22 cellular contexts compared by ENCODE assay signal in genomic region chr2:216410550-216410949, GRCh38. TPM values are rescaled to one million over a fixed set of nuclear protein-coding genes. Genes with fewer than 3 reads are reported as not detected.
DNase-seq lines count a peak whose midpoint lies in the region; ATAC-seq and TF ChIP-seq lines count a peak whose summit lies in the region.
"Had no signal": no experiment of that assay in that cellular context is flagged by ENCODE, and none has a peak within 500 bp of the region (broad histone marks: within the 10 kb centered on the region; RNA-seq: fewer than 3 reads in every experiment).

No MANE protein-coding gene starts in this region.

- peak overlapping the region in 2 of 3 donors; percentile 9 to 24 for H3K27ac Mint-ChIP-seq in CD4-positive, CD25-positive, alpha-beta regulatory T cell
- H3K27ac Mint-ChIP-seq: T-helper 1 cell treated with Interleukin-12 subunit alpha and Interleukin-12 subunit beta and Interleukin-4 antibody, amounts not matched to agents 30 μg/mL and 1 μg/mL, for 36 hours had no signal

- no peak overlapping the region for H3K4me3 ChIP-seq in CD4-positive, CD25-positive, alpha-beta regulatory T cell (ENCODE audit: low read depth, low read length)
- H3K4me3 ChIP-seq in Loucy (ENCODE audit: low read length, poor library complexity, severe bottlenecking), result no peak overlapping the region
- H3K4me3 ChIP-seq in left lung, result no peak overlapping the region
- no peak overlapping the region for H3K4me3 ChIP-seq in H7 (ENCODE audit: insufficient read depth, low read depth, low read length)
- H3K4me3 ChIP-seq: BLaER1 treated with 17β-estradiol and CSF1 and Interleukin-3, amounts not matched to agents 10 nM and 100 nM; GM23248 had no signal

- no peaks in the 10 kb centered on the region for H4K20me1 ChIP-seq in Loucy (ENCODE audit: insufficient read depth, low read length, poor library complexity, severe bottlenecking)
- H4K20me1 ChIP-seq: BLaER1 treated with 17β-estradiol and CSF1 and Interleukin-3, amounts not matched to agents 10 nM and 100 nM had no signal

- DNase-seq in CD4-positive, CD25-positive, alpha-beta regulatory T cell, result peak in 1 of 3 donors; percentile 76
- DNase-seq in islet precursor cell (no peak), left lung (no peak), H7 (no peak)
- DNase-seq: 8988T; GDM1; GM23248; IMR-90; Karpas-422; NCI-H1105; NCI-H187 treated with DMSO at 0.1 percent for 48 hours; NCI-H526 treated with DMSO at 0.1 percent for 48 hours; NK-92 treated with Interleukin-12 subunit alpha and Interleukin-12 subunit beta, amount 100 ng/mL, for 24 hours had no signal

- H3F3A ChIP-seq in Loucy (ENCODE audit: low read depth), result no peaks in the 10 kb centered on the region

- H3K4me1 ChIP-seq in CD4-positive, CD25-positive, alpha-beta regulatory T cell (ENCODE audit: control insufficient read depth, insufficient read depth, low read length, poor library complexity, severe bottlenecking), result peaks cover 15% of the 10 kb centered on the region
- H3K4me1 ChIP-seq in Loucy (ENCODE audit: insufficient read depth, low read length, poor library complexity, severe bottlenecking) (peaks cover 58% of the 10 kb centered on the region), left lung (peaks cover 0 to 2% of the 10 kb centered on the region in 2 donors)

- H3K36me3 ChIP-seq in CD4-positive, CD25-positive, alpha-beta regulatory T cell (ENCODE audit: control insufficient read depth, insufficient read depth, low read length), result peaks cover 9% of the 10 kb centered on the region
- H3K36me3 ChIP-seq in Loucy (ENCODE audit: insufficient read depth, low read length), result no peaks in the 10 kb centered on the region
- H3K36me3 ChIP-seq in left lung, result peaks cover 0 to 12% of the 10 kb centered on the region in 2 donors
- no peaks in the 10 kb centered on the region; the same call in 1 of the 2 replicates for H3K36me3 ChIP-seq in H7 (replicated peaks; ENCODE audit: control insufficient read depth, insufficient read depth, low read length)

- H3K9me3 ChIP-seq in CD4-positive, CD25-positive, alpha-beta regulatory T cell (ENCODE audit: control insufficient read depth in 2 of 2, low read length in 2 of 2), result no peaks in the 10 kb centered on the region
- H3K9me3 ChIP-seq in Loucy (ENCODE audit: insufficient read depth, low read depth, low read length) (no peaks in the 10 kb centered on the region), left lung (no peaks in the 10 kb centered on the region)
- H3K9me3 ChIP-seq: BLaER1 treated with 17β-estradiol and CSF1 and Interleukin-3, amounts not matched to agents 10 nM and 100 nM had no signal

- H3K79me2 ChIP-seq in Loucy (ENCODE audit: insufficient read depth, low read length), result peaks cover 25% of the 10 kb centered on the region

- H2AFZ ChIP-seq in Loucy (ENCODE audit: low read length), result 0 out of 2 replicates have a peak overlapping the region, but pooled peaks have one; percentile 47
- H2AFZ ChIP-seq: GM23248 had no signal

- intact Hi-C loops in left lung (cut with DNase I), result no loop called here

- no peak overlapping the region for H3K27ac ChIP-seq in CD4-positive, CD25-positive, alpha-beta regulatory T cell (ENCODE audit: insufficient read depth, low read length, poor library complexity, severe bottlenecking)
- no peak overlapping the region for H3K27ac ChIP-seq in left lung
- H3K27ac ChIP-seq: BLaER1 treated with 17β-estradiol and CSF1 and Interleukin-3, amounts not matched to agents 10 nM and 100 nM; GM23248; RWPE1 had no signal

- no peak for ATAC-seq in CD4-positive, CD25-positive, alpha-beta regulatory T cell (ENCODE audit: low read depth in 2 of 2)
- ATAC-seq in GM18907 (IDR thresholded peaks at IDR 0.05; ENCODE audit: unreplicated experiment) (peak; percentile 32), GM21423 (IDR thresholded peaks at IDR 0.05; ENCODE audit: unreplicated experiment) (peak; percentile 24), left lung (no peak), esophagus mucosa (no peak)
- ATAC-seq: HCT116 had no signal

- no peaks in the 10 kb centered on the region for H3K27me3 ChIP-seq in CD4-positive, CD25-positive, alpha-beta regulatory T cell (ENCODE audit: control insufficient read depth, insufficient read depth, low read length)
- no peaks in the 10 kb centered on the region for H3K27me3 ChIP-seq in Loucy (ENCODE audit: insufficient read depth, low read length, poor library complexity, severe bottlenecking)
- H3K27me3 ChIP-seq in left lung, result no peaks in the 10 kb centered on the region
- H3K27me3 ChIP-seq in H7 (ENCODE audit: control insufficient read depth, insufficient read depth, low read length), result no peaks in the 10 kb centered on the region

- H3K27me3 Mint-ChIP-seq in CD4-positive, CD25-positive, alpha-beta regulatory T cell, result peaks cover 10% of the 10 kb centered on the region

- H3K4me2 ChIP-seq in Loucy (ENCODE audit: low read depth, low read length, poor library complexity, severe bottlenecking), result peak overlapping the region; percentile 33
- H3K4me2 ChIP-seq: BLaER1 treated with 17β-estradiol and CSF1 and Interleukin-3, amounts not matched to agents 10 nM and 100 nM had no signal

- H3K4me1 Mint-ChIP-seq in CD4-positive, CD25-positive, alpha-beta regulatory T cell, result peaks cover 6 to 43% (median 20%) of the 10 kb centered on the region in 4 donors

- H3K9me3 Mint-ChIP-seq in CD4-positive, CD25-positive, alpha-beta regulatory T cell, result peaks cover 0 to 2% (median 0%) of the 10 kb centered on the region in 7 donors
- H3K9me3 Mint-ChIP-seq: T-helper 1 cell treated with Interleukin-12 subunit alpha and Interleukin-12 subunit beta and Interleukin-4 antibody, amounts not matched to agents 30 μg/mL and 1 μg/mL, for 36 hours had no signal

- H3K36me3 Mint-ChIP-seq in CD4-positive, CD25-positive, alpha-beta regulatory T cell, result peaks cover 8% of the 10 kb centered on the region

- H3K4me3 Mint-ChIP-seq in CD4-positive, CD25-positive, alpha-beta regulatory T cell, result peak overlapping the region in 2 of 4 donors; percentile 19 to 38
- H3K4me3 Mint-ChIP-seq: T-helper 1 cell treated with Interleukin-12 subunit alpha and Interleukin-12 subunit beta and Interleukin-4 antibody, amounts not matched to agents 30 μg/mL and 1 μg/mL, for 36 hours had no signal

- H3K9me2 ChIP-seq in Loucy (replicated peaks; ENCODE audit: low read depth, low read length), result no peaks in the 10 kb centered on the region

- no peak overlapping the region for H3K9ac ChIP-seq in Loucy (ENCODE audit: low read depth, low read length, poor library complexity, severe bottlenecking)
- H3K9ac ChIP-seq: BLaER1 treated with 17β-estradiol and CSF1 and Interleukin-3, amounts not matched to agents 10 nM and 100 nM; GM23248 had no signal

- TF ChIP-seq CTCF in Loucy (conservative IDR thresholded peaks at IDR 0.05; ENCODE audit: low read length), result no peak
- TF ChIP-seq CTCF in left lung (IDR thresholded peaks at IDR 0.05), result no peak

RNA-seq across cellular contexts. Expression of gene SMARCAL1, which starts 1.7 kb away (rescaled TPM):
- total RNA-seq in CD4-positive, CD25-positive, alpha-beta regulatory T cell, result 19.8 TPM
- 10 to 100 TPM; 22.7 to 25.1 (median 24.2) TPM for polyA plus RNA-seq in CD4-positive, CD25-positive, alpha-beta regulatory T cell
- total RNA-seq in left lung (10 to 100 TPM; 18.1 to 19.6 TPM), esophagus mucosa (17.5 TPM)
- 10.7 and 14.0 TPM in 2 replicates for total RNA-seq in H7 (2014; rRNA removed; shearing (Covaris generic))

RNA-seq across cellular contexts. Expression of gene MARCHF4, which starts 38.3 kb away (rescaled TPM):
- not detected for total RNA-seq in CD4-positive, CD25-positive, alpha-beta regulatory T cell
- polyA plus RNA-seq in CD4-positive, CD25-positive, alpha-beta regulatory T cell, result not detected
- total RNA-seq in left lung (under 1 TPM in 1 of 2 donors, not detected in 1; 0.15 TPM), esophagus mucosa (not detected)
- 0.38 and 0.55 TPM in 2 replicates for total RNA-seq in H7 (2014; rRNA removed; shearing (Covaris generic))
- total RNA-seq: HT-29 had no signal

Comparison
In these comparisons a context has a peak if more than half of its experiments do, and no peak if none do; other contexts are left out.
1. ATAC-seq: peak in GM18907 (single experiment) and GM21423 (single experiment); none in CD4-positive, CD25-positive, alpha-beta regulatory T cell (0 of 2), left lung (single experiment) and esophagus mucosa (single experiment).